1 cellular context compared by ENCODE assay signal in the genomic region with DNA sequence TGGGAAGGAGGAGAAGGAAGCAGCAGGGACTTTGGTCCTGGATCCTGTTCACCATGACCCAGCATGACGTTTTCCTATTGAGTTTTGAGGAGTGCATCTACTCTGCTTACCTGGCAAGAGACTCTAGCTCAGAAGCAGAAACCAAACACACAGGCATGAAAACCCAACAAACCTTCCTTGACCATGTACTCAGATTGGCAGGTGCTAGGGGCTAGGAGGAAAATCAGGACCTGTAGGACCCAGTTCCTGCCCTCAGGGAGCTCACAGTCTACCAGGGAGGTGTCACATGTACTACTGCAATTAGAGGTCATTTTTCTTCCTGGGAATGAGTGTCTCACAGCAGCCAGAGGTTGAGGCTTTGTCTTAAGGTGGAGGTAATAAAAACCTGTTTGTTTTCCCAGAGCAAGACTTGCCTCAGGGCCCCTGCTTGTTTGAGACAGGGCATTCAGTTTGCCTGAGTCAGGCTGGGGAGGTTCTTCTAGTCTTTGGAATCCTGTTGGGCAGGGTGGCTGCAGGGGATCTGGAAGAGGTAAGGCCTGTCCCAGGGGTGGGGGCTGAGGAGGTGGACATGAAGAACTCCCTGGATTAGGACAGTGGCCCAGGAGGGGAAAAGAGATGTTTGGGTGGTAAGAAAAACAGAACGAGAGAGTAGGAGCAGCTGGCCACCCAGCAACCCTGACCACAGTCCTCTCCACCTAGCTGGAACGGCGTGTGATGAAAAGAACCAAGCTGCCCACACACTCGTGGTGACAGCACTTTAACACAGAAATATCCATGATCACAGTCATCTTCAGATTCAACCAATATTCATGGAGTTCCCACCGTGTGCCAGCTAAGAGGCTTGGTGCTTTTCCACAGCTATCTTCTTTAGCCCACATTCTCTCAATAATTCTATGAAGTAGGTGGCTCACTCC.
TF ChIP-seq lines count a peak whose summit lies in the region.

No MANE protein-coding gene starts in this region.

TF ChIP-seq in K562, 482 proteins besides CTCF, POLR2A, EP300 and RAD21 (continued from another document):
- TF ChIP-seq ZNF639 (CRISPR knock-in tag; conservative IDR thresholded peaks at IDR 0.05 in 1 of 2, IDR thresholded peaks at IDR 0.05 in 1 of 2), result no peak
